Comparison of ENCODE assay signal across 8 cellular contexts in genomic region chr11:67276821-67277230, GRCh38. TPM values are rescaled to one million over a fixed set of nuclear protein-coding genes. Genes with fewer than 3 reads are reported as not detected.
DNase-seq lines count a peak whose midpoint lies in the region; ATAC-seq and TF ChIP-seq lines count a peak whose summit lies in the region.

No MANE protein-coding gene starts in this region.

- peak; percentile 54 for TF ChIP-seq CTCF in MM.1S (IDR thresholded peaks at IDR 0.05; ENCODE audit: low read length)

- H3K9me3 Mint-ChIP-seq in activated naive CD4-positive, alpha-beta T cell treated with anti-CD3 and anti-CD28 coated beads for 36 hours = no peaks in the 10 kb centered on the region

- peaks cover 17% of the 10 kb centered on the region for H4K20me1 ChIP-seq in MM.1S (ENCODE audit: insufficient read depth, low read length)

- peaks cover 34% of the 10 kb centered on the region for H3K4me1 ChIP-seq in ACC112 (ENCODE audit: control insufficient read depth, insufficient read depth, low read length, unreplicated experiment)
- H3K4me1 ChIP-seq in MM.1S (ENCODE audit: low read length) = peaks cover 57% of the 10 kb centered on the region
- peaks cover 42% of the 10 kb centered on the region for H3K4me1 ChIP-seq in right cardiac atrium (ENCODE audit: control insufficient read depth, insufficient read depth, low read length)

- peak overlapping the region; percentile 99 for H3K27ac Mint-ChIP-seq in activated naive CD4-positive, alpha-beta T cell treated with anti-CD3 and anti-CD28 coated beads for 36 hours

- H3K9me3 ChIP-seq in MM.1S (replicated peaks; ENCODE audit: insufficient read depth, low read length) (no peaks in the 10 kb centered on the region), right cardiac atrium (ENCODE audit: control insufficient read depth, low read length) (no peaks in the 10 kb centered on the region)

- H3K79me2 ChIP-seq in ACC112 (ENCODE audit: control insufficient read depth, insufficient read depth, low read length, unreplicated experiment) = peaks cover 44% of the 10 kb centered on the region
- H3K79me2 ChIP-seq in MM.1S (ENCODE audit: low read length) = peaks cover 96% of the 10 kb centered on the region

- 25% methylated on average over 15 of the region's 15 CpGs for WGBS in right cardiac atrium

- peak; percentile 57 for DNase-seq in MM.1S
- peak; percentile 60 for DNase-seq in activated naive CD4-positive, alpha-beta T cell treated with anti-CD3 and anti-CD28 coated beads for 36 hours
- DNase-seq in right cardiac atrium = peak; percentile 65 to 81 (median 80)
- DNase-seq in stimulated activated naive CD8-positive, alpha-beta T cell treated with anti-CD3 and anti-CD28 coated beads, Interleukin-15, Interleukin-2, amounts not matched to agents 100 U/mL and 50 U/mL, for 24 hours = peak; percentile 84
- DNase-seq in NCI-H1092 (lab: John Stamatoyannopoulos, UW) = no peak

- peaks cover 27% of the 10 kb centered on the region for H3F3A ChIP-seq in MM.1S (ENCODE audit: insufficient read depth, low read length)

- H2AFZ ChIP-seq in ACC112 (ENCODE audit: low read length, unreplicated experiment) (peak overlapping the region; percentile 82), MM.1S (ENCODE audit: low read length) (no peak overlapping the region)

- H3K4me1 Mint-ChIP-seq in activated naive CD4-positive, alpha-beta T cell treated with anti-CD3 and anti-CD28 coated beads for 36 hours (ENCODE audit: low read depth) = peaks cover 72% of the 10 kb centered on the region

- peak overlapping the region; percentile 73 for H3K4me3 Mint-ChIP-seq in activated naive CD4-positive, alpha-beta T cell treated with anti-CD3 and anti-CD28 coated beads for 36 hours

- ATAC-seq in GM18907 (IDR thresholded peaks at IDR 0.05; ENCODE audit: unreplicated experiment) (peak; percentile 24), right cardiac atrium (peak; percentile 15 to 50), HG02970 (IDR thresholded peaks at IDR 0.05; ENCODE audit: low FRiP score, unreplicated experiment) (no peak)
- ATAC-seq in stimulated activated naive CD8-positive, alpha-beta T cell treated with anti-CD3 and anti-CD28 coated beads, Interleukin-15, Interleukin-2, amounts not matched to agents 100 U/mL and 50 U/mL, for 24 hours = peak; percentile 69

- CTCF ChIA-PET in activated naive CD4-positive, alpha-beta T cell treated with anti-CD3 and anti-CD28 coated beads for 36 hours (lab: Charles Lee) = interaction anchor here (1.2 to 2.8 kb wide), 5 partner anchors 9 to 40 kb away, joined by 6 to 13 read pairs (median 11); partner anchors contain the start of gene GRK2

- H3K27me3 ChIP-seq in ACC112 (ENCODE audit: insufficient read depth, low read length) = no peaks in the 10 kb centered on the region
- H3K27me3 ChIP-seq in MM.1S (replicated peaks; ENCODE audit: insufficient read depth, low read length) = no peaks in the 10 kb centered on the region
- no peaks in the 10 kb centered on the region for H3K27me3 ChIP-seq in right cardiac atrium (ENCODE audit: control insufficient read depth, insufficient read depth)

- no peaks in the 10 kb centered on the region for H3K27me3 Mint-ChIP-seq in activated naive CD4-positive, alpha-beta T cell treated with anti-CD3 and anti-CD28 coated beads for 36 hours (ENCODE audit: low read depth)

- peak overlapping the region; percentile 68 for H3K4me2 ChIP-seq in MM.1S (ENCODE audit: low read depth, low read length)

- peaks cover 50% of the 10 kb centered on the region for H3K36me3 Mint-ChIP-seq in activated naive CD4-positive, alpha-beta T cell treated with anti-CD3 and anti-CD28 coated beads for 36 hours (ENCODE audit: low read depth)

- H3K9me2 ChIP-seq in MM.1S (replicated peaks; ENCODE audit: insufficient read depth, low read length) = no peaks in the 10 kb centered on the region

- H3K4me3 ChIP-seq in ACC112 (ENCODE audit: low read depth, low read length) (peak overlapping the region; percentile 67; the same call in 1 of the 2 replicates), MM.1S (ENCODE audit: low read length) (peak overlapping the region; percentile 25; the same call in 1 of the 2 replicates), right cardiac atrium (ENCODE audit: low read length) (peak overlapping the region; percentile 1)

- H3K27ac ChIP-seq in ACC112 (ENCODE audit: low read depth, low read length) (peak overlapping the region; percentile 62), MM.1S (ENCODE audit: low read length) (peak overlapping the region; percentile 92), right cardiac atrium (ENCODE audit: low read length) (peak overlapping the region; percentile 87)

- H3K9ac ChIP-seq in MM.1S (ENCODE audit: low read length) = peak overlapping the region; percentile 67

- intact Hi-C loops in activated naive CD4-positive, alpha-beta T cell treated with anti-CD3 and anti-CD28 coated beads for 36 hours (cut with micrococcal nuclease) = loop anchor here (1.0 to 2.0 kb wide), 4 partner anchors 9 to 40 kb away; no protein-coding TSS in a partner anchor
- intact Hi-C loops in right cardiac atrium (cut with DNase I) = no loop called here

- peaks cover 9% of the 10 kb centered on the region; the same call in 1 of the 2 replicates for H3K36me3 ChIP-seq in ACC112 (ENCODE audit: insufficient read depth, low read length)
- H3K36me3 ChIP-seq in MM.1S (replicated peaks; ENCODE audit: insufficient read depth, low read length) = peaks cover 17% of the 10 kb centered on the region

RNA-seq across cellular contexts. Expression of gene GRK2, which starts 10.6 kb away (rescaled TPM):
- 100 to 1,000 TPM; 293 to 295 TPM for total RNA-seq in activated naive CD4-positive, alpha-beta T cell treated with anti-CD3 and anti-CD28 coated beads for 36 hours
- total RNA-seq in right cardiac atrium = 10 to 100 TPM; 50.4 to 56.5 (median 52.5) TPM
- 56.6 TPM for polyA plus RNA-seq in right cardiac atrium

RNA-seq across cellular contexts. Expression of gene ANKRD13D, which starts 12.3 kb away (rescaled TPM):
- 10 to 100 TPM; 56.2 to 61.9 TPM for total RNA-seq in activated naive CD4-positive, alpha-beta T cell treated with anti-CD3 and anti-CD28 coated beads for 36 hours
- total RNA-seq in right cardiac atrium = 10 to 100 TPM; 20.0 to 25.3 (median 22.8) TPM
- polyA plus RNA-seq in right cardiac atrium = 18.0 TPM

RNA-seq across cellular contexts. Expression of gene SSH3, which starts 26.5 kb away (rescaled TPM):
- 1 to 10 TPM; 4.1 to 5.4 TPM for total RNA-seq in activated naive CD4-positive, alpha-beta T cell treated with anti-CD3 and anti-CD28 coated beads for 36 hours
- total RNA-seq in right cardiac atrium = 10 to 100 TPM; 23.9 to 25.9 (median 25.1) TPM
- 14.9 TPM for polyA plus RNA-seq in right cardiac atrium

Comparison
In these comparisons a context has a peak if more than half of its experiments do, and no peak if none do; other contexts are left out.
1. H3K4me3 ChIP-seq: peak in every context shown above with its lines; median percentile 67 in ACC112; 25 in MM.1S; 1 in right cardiac atrium.
2. RNA of gene GRK2, which starts 10.6 kb away (total RNA-seq): 293 to 295 TPM in activated naive CD4-positive, alpha-beta T cell treated with anti-CD3 and anti-CD28 coated beads for 36 hours; 50.4 to 56.5 TPM in right cardiac atrium; every median in the first group is over 4 times any median in the second.
3. Peak in every context shown above with its lines, with median percentiles within 50 percentile points of each other: H3K27ac ChIP-seq.